ENCODE assay signal across 7 cellular contexts in genomic region chr15:84996714-84997113, GRCh38. TPM values are rescaled to one million over a fixed set of nuclear protein-coding genes. Genes with fewer than 3 reads are reported as not detected.
A peak's percentile ranks its signal among the peaks of the same experiment; 100 is the strongest.
DNase-seq lines count a peak whose midpoint lies in the region; ATAC-seq, FAIRE-seq and TF ChIP-seq lines count a peak whose summit lies in the region.
"Not testable (repeated sequence)": the region's sequence is repeated elsewhere in the genome, so short reads cannot be mapped to it uniquely, and the experiment has no call there.

No MANE protein-coding gene starts in this region.

- not testable (repeated sequence) for H3K27me3 ChIP-seq in bronchial epithelial cell (ENCODE audit: control insufficient read depth, insufficient read depth, low read length); foreskin keratinocyte

- not testable (repeated sequence) for TF ChIP-seq CTCF in bronchial epithelial cell (IDR thresholded peaks at IDR 0.05; ENCODE audit: insufficient read depth, low read length, severe bottlenecking); foreskin keratinocyte (conservative IDR thresholded peaks at IDR 0.05)

- H3K4me3 ChIP-seq in bronchial epithelial cell (ENCODE audit: low read depth, low read length) = not testable (repeated sequence)

- DNase-seq in EL = peak; percentile 21
- peak; percentile 49 for DNase-seq in HCEC 1CT
- DNase-seq in HT1080 (ENCODE audit: low read depth) = peak; percentile 41
- DNase-seq in NCI-H226 = peak; percentile 39
- DNase-seq in RPMI7951 (ENCODE audit: low read depth) = peak; percentile 26
- peak; percentile 51 for DNase-seq in bronchial epithelial cell (ENCODE audit: low read depth)
- peak in 1 of 2 donors; percentile 28 for DNase-seq in foreskin keratinocyte

- H3K27ac ChIP-seq in foreskin keratinocyte = not testable (repeated sequence)

- ATAC-seq in foreskin keratinocyte = peak; percentile 35

- H3K36me3 ChIP-seq in bronchial epithelial cell (ENCODE audit: control insufficient read depth, insufficient read depth, low read length) = not testable (repeated sequence)

- FAIRE-seq in bronchial epithelial cell (lab: Jason Lieb, UNC) = not testable (repeated sequence)

- not testable (repeated sequence) for H3K4me1 ChIP-seq in foreskin keratinocyte

RNA-seq across cellular contexts. Expression of gene PDE8A, which starts 15.1 kb away (rescaled TPM):
- total RNA-seq in HT1080 (2014; rRNA removed; shearing (Covaris generic)) = 25.1 and 26.8 TPM in 2 replicates
- polyA plus RNA-seq in HT1080 (2015; cell fraction: cytosol; rRNA removed) = 27.3 and 41.7 TPM in 2 replicates
- polyA plus RNA-seq in HT1080 (2015; cell fraction: nucleus; rRNA removed) = 84.8 and 91.8 TPM in 2 replicates
- 24.9 and 28.7 TPM in 2 replicates for total RNA-seq in RPMI7951 (2014; rRNA removed; shearing (Covaris generic))
- total RNA-seq in bronchial epithelial cell (11.6 and 17.0 TPM in 2 replicates), foreskin keratinocyte (11.7 and 12.1 TPM in 2 replicates)
- polyA plus RNA-seq in foreskin keratinocyte = 5.2 and 6.2 TPM in 2 replicates
